ENCODE assay signal across 8 cellular contexts in genomic region chr19:47778089-47778953, GRCh38. TPM values are rescaled to one million over a fixed set of nuclear protein-coding genes. Genes with fewer than 3 reads are reported as not detected.
A peak's percentile ranks its signal among the peaks of the same experiment; 100 is the strongest.
DNase-seq lines count a peak whose midpoint lies in the region; TF ChIP-seq lines count a peak whose summit lies in the region.

Gene SELENOW (plus strand): TSS chr19:47778703. CDS start chr19:47778786, 83 bp downstream.

- H3K4me1 Mint-ChIP-seq in HFFc6 (ENCODE audit: low read depth) = peaks cover 25% of the 10 kb centered on the region
- H3K4me1 Mint-ChIP-seq in T-helper 1 cell treated with Interleukin-12 subunit alpha and Interleukin-12 subunit beta and Interleukin-4 antibody, amounts not matched to agents 30 μg/mL and 1 μg/mL, for 36 hours (ENCODE audit: low read depth) = peaks cover 21% of the 10 kb centered on the region

- DNase-seq in HFFc6 = peak; percentile 30
- DNase-seq in NCI-H128 (lab: John Stamatoyannopoulos, UW; ENCODE audit: unreplicated experiment) = peak; percentile 61
- DNase-seq in amniotic epithelial cell (ENCODE audit: low read depth) = peak; percentile 50
- DNase-seq in left ventricle myocardium inferior = peak; percentile 82
- peak; percentile 70 for DNase-seq in prostate gland (ENCODE audit: low spot score)
- DNase-seq in ureter (ENCODE audit: low spot score) = peak; percentile 86

- peak within 1 kb of the TSS; percentile 86 for H3K27ac Mint-ChIP-seq in HFFc6
- H3K27ac Mint-ChIP-seq in T-helper 1 cell treated with Interleukin-12 subunit alpha and Interleukin-12 subunit beta and Interleukin-4 antibody, amounts not matched to agents 30 μg/mL and 1 μg/mL, for 36 hours = peak within 1 kb of the TSS; percentile 92

- TF ChIP-seq CTCF in HFFc6 (IDR thresholded peaks at IDR 0.05) = no peak
- no peak for TF ChIP-seq CTCF in left ventricle myocardium inferior (IDR thresholded peaks at IDR 0.05; ENCODE audit: borderline replicate concordance)
- TF ChIP-seq CTCF in prostate gland (IDR thresholded peaks at IDR 0.05) = peak in 1 of 4 experiments; percentile 10

- no peaks in the 10 kb centered on the region for H3K27me3 ChIP-seq in left ventricle myocardium inferior (ENCODE audit: low read depth)
- H3K27me3 ChIP-seq in prostate gland (replicated peaks; ENCODE audit: insufficient read depth) = no peaks in the 10 kb centered on the region

- peak; percentile 95 for TF ChIP-seq POLR2A in prostate gland (IDR thresholded peaks at IDR 0.05)

- no peaks in the 10 kb centered on the region; the same call in 1 of the 2 replicates for H3K4me1 ChIP-seq in ES-I3 (ENCODE audit: insufficient read depth, low read length)
- peaks cover 60% of the 10 kb centered on the region for H3K4me1 ChIP-seq in left ventricle myocardium inferior
- H3K4me1 ChIP-seq in prostate gland (replicated peaks) = peaks cover 9% of the 10 kb centered on the region

- no peaks in the 10 kb centered on the region for H3K9me3 Mint-ChIP-seq in HFFc6
- no peaks in the 10 kb centered on the region for H3K9me3 Mint-ChIP-seq in T-helper 1 cell treated with Interleukin-12 subunit alpha and Interleukin-12 subunit beta and Interleukin-4 antibody, amounts not matched to agents 30 μg/mL and 1 μg/mL, for 36 hours

- H3K27ac ChIP-seq in left ventricle myocardium inferior (replicated peaks) (peak within 1 kb of the TSS; percentile 97), prostate gland (peak within 1 kb of the TSS; percentile 95 to 99)

- H3K36me3 ChIP-seq in ES-I3 (ENCODE audit: insufficient read depth, low read length) = peaks cover 6% of the 10 kb centered on the region; the same call in 1 of the 2 replicates
- peaks cover 25% of the 10 kb centered on the region for H3K36me3 ChIP-seq in left ventricle myocardium inferior
- H3K36me3 ChIP-seq in prostate gland = peaks cover 0 to 4% of the 10 kb centered on the region in 2 donors

- H3K9ac ChIP-seq in ES-I3 (ENCODE audit: low read depth, low read length) = peak within 1 kb of the TSS; percentile 74

- H3K27me3 Mint-ChIP-seq in HFFc6 (ENCODE audit: insufficient read depth) = no peaks in the 10 kb centered on the region
- H3K27me3 Mint-ChIP-seq in T-helper 1 cell treated with Interleukin-12 subunit alpha and Interleukin-12 subunit beta and Interleukin-4 antibody, amounts not matched to agents 30 μg/mL and 1 μg/mL, for 36 hours (ENCODE audit: low read depth) = no peaks in the 10 kb centered on the region

- H3K4me3 ChIP-seq in left ventricle myocardium inferior (peak within 1 kb of the TSS; percentile 100), prostate gland (peak within 1 kb of the TSS; percentile 89 to 94)

- H3K9me3 ChIP-seq in ES-I3 (ENCODE audit: control insufficient read depth, insufficient read depth, low read length) (no peaks in the 10 kb centered on the region), left ventricle myocardium inferior (replicated peaks) (no peaks in the 10 kb centered on the region), prostate gland (no peaks in the 10 kb centered on the region)

- intact Hi-C loops in left ventricle myocardium inferior (cut with micrococcal nuclease) (no loop called here), prostate gland (cut with DNase I) (loop anchor here (5.0 kb wide), 1 partner anchor 61 kb away; no protein-coding TSS in a partner anchor)

- WGBS in prostate gland = under 1% methylated on average over 53 of the region's 64 CpGs

- H3K4me3 Mint-ChIP-seq in HFFc6 = peak within 1 kb of the TSS; percentile 95
- H3K4me3 Mint-ChIP-seq in T-helper 1 cell treated with Interleukin-12 subunit alpha and Interleukin-12 subunit beta and Interleukin-4 antibody, amounts not matched to agents 30 μg/mL and 1 μg/mL, for 36 hours = peak within 1 kb of the TSS; percentile 97

- peaks cover 21% of the 10 kb centered on the region for H3K36me3 Mint-ChIP-seq in HFFc6 (ENCODE audit: low read depth)
- peaks cover 14% of the 10 kb centered on the region for H3K36me3 Mint-ChIP-seq in T-helper 1 cell treated with Interleukin-12 subunit alpha and Interleukin-12 subunit beta and Interleukin-4 antibody, amounts not matched to agents 30 μg/mL and 1 μg/mL, for 36 hours (ENCODE audit: low read depth)

RNA-seq across cellular contexts. Expression of gene SELENOW, which starts in this region (rescaled TPM):
- 100 to 1,000 TPM; 214 to 245 (median 224) TPM for total RNA-seq in HFFc6 (2021; fragmentation: NEBNext Ultra II Directional; extraction: Animal tissue kit (Norgen Biotek cat#: 25700))
- total RNA-seq in left ventricle myocardium inferior (1,019 TPM), prostate gland (100 to 1,000 TPM; 301 to 565 TPM), ureter (404 TPM)

Comparison
In these comparisons a context has a peak if more than half of its experiments do, and no peak if none do; other contexts are left out.
1. Peak in every context shown above with its lines: DNase-seq, H3K4me3 ChIP-seq and H3K27ac ChIP-seq.
2. DNase-seq: peak in every context shown above with its lines; median percentile 86 in ureter; 82 in left ventricle myocardium inferior; 70 in prostate gland; 61 in NCI-H128; 50 in amniotic epithelial cell; 30 in HFFc6.